Comparison of ENCODE assay signal across 19 cellular contexts in the genomic region with DNA sequence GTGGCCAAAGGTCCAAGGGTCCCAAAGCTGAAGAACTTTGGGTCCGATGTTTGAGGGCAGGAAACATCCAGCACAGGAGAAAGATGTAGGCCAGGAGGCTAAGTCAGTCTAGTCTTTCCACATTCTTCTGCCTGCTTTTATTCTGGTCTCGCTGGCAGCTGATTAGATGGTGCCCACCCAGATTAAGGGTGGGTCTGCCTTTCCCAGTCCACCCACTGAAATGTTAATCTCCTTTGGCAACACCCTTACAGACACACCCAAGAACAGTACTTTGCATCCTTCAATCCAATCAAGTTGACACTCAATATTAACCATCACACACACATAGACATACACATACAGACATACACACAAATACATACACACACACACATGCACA. TPM values are rescaled to one million over a fixed set of nuclear protein-coding genes. Genes with fewer than 3 reads are reported as not detected.
"Had no signal": no experiment of that assay in that cellular context is flagged by ENCODE, and none has a peak within 500 bp of the region (broad histone marks: within the 10 kb centered on the region; RNA-seq: fewer than 3 reads in every experiment).

No MANE protein-coding gene starts in this region.

RNA-seq across cellular contexts. Expression of gene CST4, which starts 29.2 kb away (rescaled TPM):
- total RNA-seq: activated CD4-positive, alpha-beta memory T cell treated with anti-CD3 and anti-CD28 coated beads for 36 hours; activated CD4-positive, alpha-beta T cell treated with anti-CD3 and anti-CD28 coated beads for 36 hours; activated CD4-positive, alpha-beta T cell treated with anti-CD3 and anti-CD28 coated beads, Interleukin-2, amount 10 ng/mL, durations not matched to agents 24 days and 14 days; activated CD8-positive, alpha-beta memory T cell treated with anti-CD3 and anti-CD28 coated beads for 36 hours; activated CD8-positive, alpha-beta memory T cell treated with anti-CD3 and anti-CD28 coated beads, Interleukin-2, amount 10 ng/mL, durations not matched to agents 7 days and 5 days; activated CD8-positive, alpha-beta T cell treated with anti-CD3 and anti-CD28 coated beads, Interleukin-2, amount 10 ng/mL, durations not matched to agents 7 days and 5 days; activated naive CD4-positive, alpha-beta T cell treated with anti-CD3 and anti-CD28 coated beads for 36 hours; activated naive CD8-positive, alpha-beta T cell treated with anti-CD3 and anti-CD28 coated beads for 36 hours; activated T-helper 1 cell treated with anti-CD3 and anti-CD28 coated beads, Interleukin-12 subunit alpha, Interleukin-12 subunit beta, Interleukin-2, Interleukin-4 antibody, amounts not matched to agents 30 ng/mL and 10 ng/mL and 1 ng/mL, durations not matched to agents 14 hours and 24 hours and 36 hours; activated T-helper 2 cell treated with anti-CD3 and anti-CD28 coated beads, Interferon-gamma antibody, Interleukin-2, Interleukin-4, amounts not matched to agents 10 μg/mL and 5 μg/mL and 100 μg/mL, durations not matched to agents 14 hours and 24 hours and 36 hours; adrenal gland; aorta; body of pancreas; colonic mucosa; dorsolateral prefrontal cortex; esophagus muscularis mucosa; foreskin keratinocyte; gastrocnemius medialis; T-helper 17 cell had no signal
- polyA plus RNA-seq: adrenal gland, aorta, foreskin keratinocyte had no signal

RNA-seq across cellular contexts. Expression of gene CST9, which starts 53.9 kb away (rescaled TPM):
- total RNA-seq: activated CD4-positive, alpha-beta memory T cell treated with anti-CD3 and anti-CD28 coated beads for 36 hours; activated CD4-positive, alpha-beta T cell treated with anti-CD3 and anti-CD28 coated beads for 36 hours; activated CD4-positive, alpha-beta T cell treated with anti-CD3 and anti-CD28 coated beads, Interleukin-2, amount 10 ng/mL, durations not matched to agents 24 days and 14 days; activated CD8-positive, alpha-beta memory T cell treated with anti-CD3 and anti-CD28 coated beads for 36 hours; activated CD8-positive, alpha-beta memory T cell treated with anti-CD3 and anti-CD28 coated beads, Interleukin-2, amount 10 ng/mL, durations not matched to agents 7 days and 5 days; activated CD8-positive, alpha-beta T cell treated with anti-CD3 and anti-CD28 coated beads, Interleukin-2, amount 10 ng/mL, durations not matched to agents 7 days and 5 days; activated naive CD4-positive, alpha-beta T cell treated with anti-CD3 and anti-CD28 coated beads for 36 hours; activated naive CD8-positive, alpha-beta T cell treated with anti-CD3 and anti-CD28 coated beads for 36 hours; activated T-helper 1 cell treated with anti-CD3 and anti-CD28 coated beads, Interleukin-12 subunit alpha, Interleukin-12 subunit beta, Interleukin-2, Interleukin-4 antibody, amounts not matched to agents 30 ng/mL and 10 ng/mL and 1 ng/mL, durations not matched to agents 14 hours and 24 hours and 36 hours; activated T-helper 2 cell treated with anti-CD3 and anti-CD28 coated beads, Interferon-gamma antibody, Interleukin-2, Interleukin-4, amounts not matched to agents 10 μg/mL and 5 μg/mL and 100 μg/mL, durations not matched to agents 14 hours and 24 hours and 36 hours; adrenal gland; aorta; colonic mucosa; esophagus muscularis mucosa; foreskin keratinocyte; gastrocnemius medialis; T-helper 17 cell had no signal
- polyA plus RNA-seq: adrenal gland, aorta, foreskin keratinocyte had no signal
